In genomic region chr4:102263024-102263787, GRCh38 we compare ENCODE assay signal across 8 cellular contexts.
DNase-seq lines count a peak whose midpoint lies in the region; ATAC-seq and TF ChIP-seq lines count a peak whose summit lies in the region.

No MANE protein-coding gene starts in this region.

- 38% methylated on average over 3 of the region's 3 CpGs for WGBS in SK-N-SH (ENCODE audit: low lambda C conversion rate)

- no peaks in the 10 kb centered on the region for H3K9me2 ChIP-seq in HCT116 (ENCODE audit: insufficient read depth)
- no peaks in the 10 kb centered on the region for H3K9me2 ChIP-seq in Loucy (replicated peaks; ENCODE audit: low read depth, low read length)
- no peaks in the 10 kb centered on the region for H3K9me2 ChIP-seq in SK-N-SH

- H3K79me2 ChIP-seq in HCT116 (ENCODE audit: insufficient read depth, low read length) (no peaks in the 10 kb centered on the region), Loucy (ENCODE audit: insufficient read depth, low read length) (no peaks in the 10 kb centered on the region), SK-N-SH (ENCODE audit: insufficient read depth) (no peaks in the 10 kb centered on the region), fibroblast of lung (ENCODE audit: control insufficient read depth, insufficient read depth, low read length) (no peaks in the 10 kb centered on the region)

- H4K20me1 ChIP-seq in HCT116 (ENCODE audit: insufficient read depth) (no peaks in the 10 kb centered on the region), Loucy (ENCODE audit: insufficient read depth, low read length, poor library complexity, severe bottlenecking) (no peaks in the 10 kb centered on the region), SK-N-SH (ENCODE audit: insufficient read depth) (no peaks in the 10 kb centered on the region), fibroblast of lung (ENCODE audit: control insufficient read depth, extremely low read depth, insufficient read depth, low read length) (no peaks in the 10 kb centered on the region)

- H3K4me1 ChIP-seq in HCT116 (ENCODE audit: control insufficient read depth in 1 of 2, insufficient read depth in 2 of 2, low read length in 2 of 2): peaks cover 4 to 5% of the 10 kb centered on the region in 2 experiments
- H3K4me1 ChIP-seq in Loucy (ENCODE audit: insufficient read depth, low read length, poor library complexity, severe bottlenecking): peaks cover 5% of the 10 kb centered on the region
- H3K4me1 ChIP-seq in SK-N-SH (ENCODE audit: control insufficient read depth in 1 of 2, insufficient read depth in 2 of 2, low read depth in 1 of 2, low read length in 1 of 2): no peaks in the 10 kb centered on the region; a peak in 2 of 4 replicates
- no peaks in the 10 kb centered on the region for H3K4me1 ChIP-seq in fibroblast of lung (ENCODE audit: control insufficient read depth, extremely low read depth, insufficient read depth, low read length)

- BruUV-seq in HCT116 (replicated peaks; lab: Mats Ljungman, UMichigan): no TSS peak

- H2AFZ ChIP-seq in HCT116 (ENCODE audit: low read depth, low read length, poor library complexity, severe bottlenecking) (no peak overlapping the region), Loucy (ENCODE audit: low read length) (no peak overlapping the region), SK-N-SH (ENCODE audit: low read depth) (no peak overlapping the region), fibroblast of lung (ENCODE audit: low read length) (no peak overlapping the region)

- H3K36me3 ChIP-seq in HCT116 (ENCODE audit: control insufficient read depth in 1 of 2, insufficient read depth in 2 of 2, low read length in 2 of 2) (no peaks in the 10 kb centered on the region), Loucy (ENCODE audit: insufficient read depth, low read length) (peaks cover 48% of the 10 kb centered on the region; the same call in 1 of the 2 replicates), SK-N-SH (replicated peaks in 1 of 2; ENCODE audit: control insufficient read depth in 1 of 2, insufficient read depth in 2 of 2, low read length in 1 of 2) (no peaks in the 10 kb centered on the region), fibroblast of lung (ENCODE audit: control insufficient read depth, insufficient read depth, low read length) (no peaks in the 10 kb centered on the region)

- TF ChIP-seq POLR2A in HCT116 (IDR thresholded peaks at IDR 0.05; ENCODE audit: borderline replicate concordance, extremely low read depth, insufficient read depth, insufficient read length): no peak

- H3K9me3 ChIP-seq in HCT116 (ENCODE audit: control insufficient read depth in 1 of 2, insufficient read depth in 1 of 2, low read depth in 1 of 2, low read length in 2 of 2) (no peaks in the 10 kb centered on the region), Loucy (ENCODE audit: insufficient read depth, low read depth, low read length) (no peaks in the 10 kb centered on the region), SK-N-SH (no peaks in the 10 kb centered on the region), fibroblast of lung (ENCODE audit: control insufficient read depth, insufficient read depth, low read depth, low read length) (no peaks in the 10 kb centered on the region)

- POLR2A ChIA-PET in HCT116 (lab: Charles Lee): no interaction called here
- POLR2A ChIA-PET in SK-N-SH (lab: Yijun Ruan, JAX): no interaction called here

- TF ChIP-seq EP300 in SK-N-SH (IDR thresholded peaks at IDR 0.05; ENCODE audit: borderline replicate concordance in 1 of 2, low read depth in 1 of 2, low read length in 1 of 2): no peak

- peak; percentile 30; the same call in 1 of the 2 replicates for TF ChIP-seq CTCF in GM12874 (IDR thresholded peaks at IDR 0.05; ENCODE audit: insufficient read depth, low read depth, low read length)
- TF ChIP-seq CTCF in HCT116 (IDR thresholded peaks at IDR 0.05 in 2 of 3, conservative IDR thresholded peaks at IDR 0.05 in 1 of 3; ENCODE audit: borderline replicate concordance in 1 of 3, insufficient read depth in 1 of 3, low read depth in 2 of 3, low read length in 2 of 3): peak; percentile 51 to 75 (median 52); a peak in 5 of 6 replicates
- peak; percentile 69 for TF ChIP-seq CTCF in Loucy (conservative IDR thresholded peaks at IDR 0.05; ENCODE audit: low read length)
- TF ChIP-seq CTCF in SK-N-SH (IDR thresholded peaks at IDR 0.05): peak; percentile 76
- TF ChIP-seq CTCF in fibroblast of lung (conservative IDR thresholded peaks at IDR 0.05 in 1 of 2, IDR thresholded peaks at IDR 0.05 in 1 of 2; ENCODE audit: low read depth in 1 of 2, low read length in 2 of 2): peak; percentile 48 to 52

- H3K27me3 ChIP-seq in HCT116 (ENCODE audit: insufficient read depth, low read length) (no peaks in the 10 kb centered on the region), Loucy (ENCODE audit: insufficient read depth, low read length, poor library complexity, severe bottlenecking) (no peaks in the 10 kb centered on the region), SK-N-SH (ENCODE audit: insufficient read depth) (no peaks in the 10 kb centered on the region), fibroblast of lung (ENCODE audit: control insufficient read depth, insufficient read depth, low read length) (no peaks in the 10 kb centered on the region)

- intact Hi-C loops in HCT116 (cut with micrococcal nuclease): loop anchor here (2.0 to 5.0 kb wide), 3 partner anchors 1076 to 1842 kb away; no protein-coding TSS in a partner anchor

- H3K4me2 ChIP-seq in HCT116 (ENCODE audit: low read length) (peak overlapping the region; percentile 9; the same call in 1 of the 2 replicates), Loucy (ENCODE audit: low read depth, low read length, poor library complexity, severe bottlenecking) (no peak overlapping the region), SK-N-SH (no peak overlapping the region), fibroblast of lung (ENCODE audit: extremely low read depth, insufficient read depth, low read length) (no peak overlapping the region)

- H3F3A ChIP-seq in Loucy (ENCODE audit: low read depth) (no peaks in the 10 kb centered on the region), SK-N-SH (replicated peaks; ENCODE audit: insufficient read depth) (no peaks in the 10 kb centered on the region)

- peak; percentile 90 for TF ChIP-seq RAD21 in HCT116 (IDR thresholded peaks at IDR 0.05; ENCODE audit: low read depth)
- TF ChIP-seq RAD21 in SK-N-SH (IDR thresholded peaks at IDR 0.05; ENCODE audit: low read length): peak; percentile 90

- peak; percentile 96 for ATAC-seq in HCT116

- DNase-seq in AG20443 (ENCODE audit: low spot score): peak; percentile 45
- peak; percentile 51 for DNase-seq in HCT116 (ENCODE audit: low read depth, low spot score)
- DNase-seq in SK-N-SH: peak; percentile 48
- DNase-seq in fibroblast of lung (ENCODE audit: low read depth in 2 of 2): peak; percentile 45 to 64
- DNase-seq in renal cortical epithelial cell (ENCODE audit: low read depth): peak; percentile 88
- no peak for DNase-seq in GF-D8 (lab: John Stamatoyannopoulos, UW)

- RAD21 ChIA-PET in HCT116 (lab: Charles Lee; ENCODE audit: low non-redundant PET in 1 of 2, low total read pairs in 2 of 2, uncharacterized antibody in 2 of 2, unreplicated experiment in 2 of 2): interaction anchor here in 1 of 2 experiments (0.6 kb wide), 1 partner anchor 1493 kb away, joined by 3 read pairs; no protein-coding TSS in a partner anchor

- H3K27ac ChIP-seq in HCT116 (ENCODE audit: low read depth, low read length) (no peak overlapping the region), SK-N-SH (ENCODE audit: low read depth in 2 of 2, low read length in 1 of 2) (no peak overlapping the region), fibroblast of lung (ENCODE audit: insufficient read depth, low read length) (no peak overlapping the region)

- H3K4me3 ChIP-seq in HCT116 (replicated peaks in 1 of 2; ENCODE audit: low read depth in 1 of 2, low read length in 2 of 2) (no peak overlapping the region), Loucy (ENCODE audit: low read length, poor library complexity, severe bottlenecking) (no peak overlapping the region), SK-N-SH (ENCODE audit: low read depth in 2 of 2, low read length in 1 of 2) (no peak overlapping the region), fibroblast of lung (replicated peaks in 1 of 4; ENCODE audit: control extremely low read depth in 1 of 4, insufficient read depth in 1 of 4, low read depth in 3 of 4, low read length in 4 of 4) (no peak overlapping the region)

- H3K9ac ChIP-seq in HCT116 (ENCODE audit: low read length) (no peak overlapping the region), Loucy (ENCODE audit: low read depth, low read length, poor library complexity, severe bottlenecking) (no peak overlapping the region), SK-N-SH (no peak overlapping the region), fibroblast of lung (ENCODE audit: insufficient read depth, low read length) (no peak overlapping the region)

- CTCF ChIA-PET in HCT116 (lab: Charles Lee): interaction anchor here (1.4 kb wide), 1 partner anchor 1094 kb away, joined by 5 read pairs; no protein-coding TSS in a partner anchor
- CTCF ChIA-PET in SK-N-SH (lab: Yijun Ruan, JAX): interaction anchor here (0.6 to 2.3 kb wide), 7 partner anchors 9 to 1094 kb away, joined by 3 to 6 read pairs (median 3); no protein-coding TSS in a partner anchor

TF ChIP-seq in HCT116, 20 proteins besides CTCF, POLR2A, EP300 and RAD21:
- TF ChIP-seq ELF1 (IDR thresholded peaks at IDR 0.05; ENCODE audit: borderline replicate concordance, low read depth): no peak
- TF ChIP-seq EZH2 (IDR thresholded peaks at IDR 0.05): no peak
- TF ChIP-seq CBX3 (IDR thresholded peaks at IDR 0.05; ENCODE audit: low read depth): 0 out of 2 replicates have a peak, but pooled peaks have one; percentile 34

TF ChIP-seq in SK-N-SH, 30 proteins besides CTCF, POLR2A, EP300 and RAD21 (continues in another document):
- no peak for TF ChIP-seq TAF1 (IDR thresholded peaks at IDR 0.05; ENCODE audit: borderline replicate concordance, low read depth, low read length)
